13 cellular contexts compared by ENCODE assay signal in the genomic region with DNA sequence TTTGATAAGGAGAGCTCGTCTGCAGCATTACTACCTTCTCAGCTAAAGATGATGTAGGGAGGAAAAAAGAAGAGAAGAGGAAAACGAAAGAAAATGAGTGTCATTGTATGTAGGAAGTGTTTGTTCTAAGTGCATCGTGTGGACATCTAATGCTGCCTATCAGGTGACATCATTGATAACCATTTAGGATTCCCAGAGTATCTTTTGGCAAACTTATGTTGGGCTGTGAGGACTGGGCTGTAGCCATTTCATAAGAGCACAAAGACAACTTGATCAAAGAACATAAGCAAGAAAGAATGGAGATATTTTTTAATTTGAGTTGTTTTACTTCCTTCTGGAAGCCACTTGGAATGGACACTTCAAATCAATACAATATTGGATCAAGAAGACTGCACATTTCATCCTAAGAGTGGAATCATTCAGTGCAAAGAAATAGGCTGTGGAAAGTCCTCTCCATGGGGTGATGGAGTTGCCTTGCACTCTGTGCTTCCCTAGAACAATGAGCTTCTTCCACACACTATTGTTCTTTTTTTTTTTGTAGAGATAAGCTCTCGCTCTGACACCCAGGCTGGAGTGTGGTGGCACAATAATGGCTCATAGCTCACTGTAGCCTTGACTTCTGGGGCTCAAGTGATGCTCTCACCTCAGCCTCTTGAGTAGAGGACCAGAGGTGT. TPM values are rescaled to one million over a fixed set of nuclear protein-coding genes. Genes with fewer than 3 reads are reported as not detected.
DNase-seq lines count a peak whose midpoint lies in the region; ATAC-seq and TF ChIP-seq lines count a peak whose summit lies in the region.
"Had no signal": no experiment of that assay in that cellular context is flagged by ENCODE, and none has a peak within 500 bp of the region (broad histone marks: within the 10 kb centered on the region; RNA-seq: fewer than 3 reads in every experiment).

No MANE protein-coding gene starts in this region.

- H3K36me3 ChIP-seq in mesodermal cell (ENCODE audit: control insufficient read depth, insufficient read depth, low read length) = no peaks in the 10 kb centered on the region
- H3K36me3 ChIP-seq in upper lobe of right lung = no peaks in the 10 kb centered on the region
- H3K36me3 ChIP-seq: gastroesophageal sphincter, left ventricle myocardium inferior had no signal

- no peak for ATAC-seq in upper lobe of right lung
- no peak for ATAC-seq in HG02973 (IDR thresholded peaks at IDR 0.05; ENCODE audit: unreplicated experiment)
- ATAC-seq: gastroesophageal sphincter had no signal

- WGBS in mesodermal cell (ENCODE audit: insufficient coverage in 2 of 2), 2 experiments = 81 to 95% methylated on average over 3 to 4 of the region's 4 CpGs

- H3K9me3 ChIP-seq in mesodermal cell (ENCODE audit: control insufficient read depth, low read length) = peaks cover 9% of the 10 kb centered on the region
- no peaks in the 10 kb centered on the region for H3K9me3 ChIP-seq in upper lobe of right lung
- H3K9me3 ChIP-seq: gastroesophageal sphincter had no signal

- H3K4me1 Mint-ChIP-seq in activated naive CD4-positive, alpha-beta T cell treated with anti-CD3 and anti-CD28 coated beads, Interleukin-2, amount 10 ng/mL, durations not matched to agents 7 days and 5 days = peaks cover 20% of the 10 kb centered on the region
- H3K4me1 Mint-ChIP-seq in activated naive CD8-positive, alpha-beta T cell treated with anti-CD3 and anti-CD28 coated beads for 36 hours = peaks cover 20% of the 10 kb centered on the region

- no peaks in the 10 kb centered on the region for H3K9me3 Mint-ChIP-seq in activated naive CD4-positive, alpha-beta T cell treated with anti-CD3 and anti-CD28 coated beads, Interleukin-2, amount 10 ng/mL, durations not matched to agents 7 days and 5 days
- no peaks in the 10 kb centered on the region for H3K9me3 Mint-ChIP-seq in activated naive CD8-positive, alpha-beta T cell treated with anti-CD3 and anti-CD28 coated beads for 36 hours

- CTCF ChIA-PET in activated naive CD4-positive, alpha-beta T cell treated with anti-CD3 and anti-CD28 coated beads, Interleukin-2, amount 10 ng/mL, durations not matched to agents 7 days and 5 days (lab: Charles Lee) = no interaction called here

- H3K36me3 Mint-ChIP-seq in activated naive CD4-positive, alpha-beta T cell treated with anti-CD3 and anti-CD28 coated beads, Interleukin-2, amount 10 ng/mL, durations not matched to agents 7 days and 5 days = peaks cover 1% of the 10 kb centered on the region
- H3K36me3 Mint-ChIP-seq in activated naive CD8-positive, alpha-beta T cell treated with anti-CD3 and anti-CD28 coated beads for 36 hours = no peaks in the 10 kb centered on the region

- peak overlapping the region; percentile 83 for H3K27ac Mint-ChIP-seq in activated naive CD4-positive, alpha-beta T cell treated with anti-CD3 and anti-CD28 coated beads, Interleukin-2, amount 10 ng/mL, durations not matched to agents 7 days and 5 days
- peak overlapping the region; percentile 78 for H3K27ac Mint-ChIP-seq in activated naive CD8-positive, alpha-beta T cell treated with anti-CD3 and anti-CD28 coated beads for 36 hours

- H3K4me1 ChIP-seq in mesodermal cell (ENCODE audit: control insufficient read depth, insufficient read depth, low read length, poor library complexity, severe bottlenecking) (peaks cover 12% of the 10 kb centered on the region), upper lobe of right lung (peaks cover 17% of the 10 kb centered on the region)

- peak overlapping the region; percentile 77 for H3K4me3 Mint-ChIP-seq in activated naive CD4-positive, alpha-beta T cell treated with anti-CD3 and anti-CD28 coated beads, Interleukin-2, amount 10 ng/mL, durations not matched to agents 7 days and 5 days
- H3K4me3 Mint-ChIP-seq in activated naive CD8-positive, alpha-beta T cell treated with anti-CD3 and anti-CD28 coated beads for 36 hours = peak overlapping the region; percentile 72

- peaks cover 14% of the 10 kb centered on the region for H3K27me3 Mint-ChIP-seq in activated naive CD4-positive, alpha-beta T cell treated with anti-CD3 and anti-CD28 coated beads, Interleukin-2, amount 10 ng/mL, durations not matched to agents 7 days and 5 days
- no peaks in the 10 kb centered on the region for H3K27me3 Mint-ChIP-seq in activated naive CD8-positive, alpha-beta T cell treated with anti-CD3 and anti-CD28 coated beads for 36 hours

- intact Hi-C loops in upper lobe of right lung (cut with DNase I) = no loop called here

- TF ChIP-seq CTCF in upper lobe of right lung (IDR thresholded peaks at IDR 0.05) = no peak

- H3K27ac ChIP-seq in mesodermal cell (ENCODE audit: low read depth, low read length, severe bottlenecking) (peak overlapping the region; percentile 91), upper lobe of right lung (peak overlapping the region; percentile 4)
- H3K27ac ChIP-seq: gastroesophageal sphincter, left ventricle myocardium inferior had no signal

- H3K4me3 ChIP-seq in mesodermal cell (ENCODE audit: extremely low read depth, insufficient read depth, low read length, poor library complexity, severe bottlenecking) (no peak overlapping the region), upper lobe of right lung (no peak overlapping the region)
- H3K4me3 ChIP-seq: gastroesophageal sphincter, left ventricle myocardium inferior had no signal

- no peaks in the 10 kb centered on the region for H3K27me3 ChIP-seq in upper lobe of right lung
- H3K27me3 ChIP-seq: gastroesophageal sphincter had no signal

- DNase-seq in activated naive CD4-positive, alpha-beta T cell treated with anti-CD3 and anti-CD28 coated beads, Interleukin-2, amount 10 ng/mL, durations not matched to agents 7 days and 5 days = no peak
- DNase-seq in activated naive CD4-positive, alpha-beta T cell treated with Interleukin-2 at 50 U/mL for 16 hours = no peak
- no peak for DNase-seq in activated naive CD8-positive, alpha-beta T cell treated with anti-CD3 and anti-CD28 coated beads for 36 hours
- DNase-seq in upper lobe of right lung (no peak), NCI-H774 (lab: John Stamatoyannopoulos, UW) (no peak), 8988T (no peak)
- DNase-seq: C1 segment of cervical spinal cord, caudate nucleus, NCI-H526 treated with DMSO at 0.1 percent for 48 hours had no signal

RNA-seq across cellular contexts. Expression of a gene that starts 52.4 kb away (rescaled TPM):
- total RNA-seq in activated naive CD8-positive, alpha-beta T cell treated with anti-CD3 and anti-CD28 coated beads for 36 hours = 1 to 10 TPM; 7.7 to 8.0 TPM
- 26.9 TPM for polyA plus RNA-seq in mesodermal cell (2013, experiment 1 of 2)
- 26.7 TPM for polyA plus RNA-seq in mesodermal cell (2013, experiment 2 of 2)
- 56.1 TPM for total RNA-seq in upper lobe of right lung
